Comparison of ENCODE assay signal across 8 cellular contexts in genomic region chr3:66938338-66938963, GRCh38. TPM values are rescaled to one million over a fixed set of nuclear protein-coding genes. Genes with fewer than 3 reads are reported as not detected.
DNase-seq lines count a peak whose midpoint lies in the region; ATAC-seq and TF ChIP-seq lines count a peak whose summit lies in the region.

No MANE protein-coding gene starts in this region.

- ATAC-seq in GM21367 (IDR thresholded peaks at IDR 0.05; ENCODE audit: unreplicated experiment), result peak; percentile 81

- intact Hi-C loops in OCI-LY7 (cut with micrococcal nuclease; ENCODE audit: unreplicated experiment), result loop anchor here (1.0 to 10.0 kb wide), 5 partner anchors 32 to 1939 kb away; no protein-coding TSS in a partner anchor

- peaks cover 41% of the 10 kb centered on the region for H3K4me1 Mint-ChIP-seq in brain

- H3K27ac Mint-ChIP-seq in brain, result peak overlapping the region in 2 of 5 experiments; percentile 13 to 16

- no peaks in the 10 kb centered on the region for H4K20me1 ChIP-seq in OCI-LY7 (ENCODE audit: insufficient read depth, low read length)

- TF ChIP-seq RAD21 in Ishikawa (IDR thresholded peaks at IDR 0.05; ENCODE audit: low read depth), result peak; percentile 77

- H3K9me3 Mint-ChIP-seq in brain, result peaks cover 0 to 8% (median 1%) of the 10 kb centered on the region in 5 experiments

- H3K9me3 ChIP-seq in OCI-LY7 (ENCODE audit: low read length), result no peaks in the 10 kb centered on the region

- TF ChIP-seq CTCF in OCI-LY7 (conservative IDR thresholded peaks at IDR 0.05; ENCODE audit: low read length) (peak; percentile 89), brain (conservative IDR thresholded peaks at IDR 0.05) (peak; percentile 76 to 82)

- POLR2A ChIA-PET in OCI-LY7 (lab: Charles Lee), result interaction anchor here (0.7 to 2.8 kb wide), 6 partner anchors 34 to 1896 kb away, joined by 3 to 13 read pairs (median 6); no protein-coding TSS in a partner anchor

- H3K36me3 ChIP-seq in OCI-LY7 (ENCODE audit: insufficient read depth, low read length), result no peaks in the 10 kb centered on the region

- H3K27ac ChIP-seq in OCI-LY7 (ENCODE audit: low read depth, low read length, poor library complexity, severe bottlenecking), result no peak overlapping the region

- no peak overlapping the region for H3K4me3 ChIP-seq in OCI-LY7 (ENCODE audit: low read depth, low read length, poor library complexity, severe bottlenecking)

- no peaks in the 10 kb centered on the region for H3K27me3 Mint-ChIP-seq in brain

- no peaks in the 10 kb centered on the region for H3K79me2 ChIP-seq in OCI-LY7 (ENCODE audit: insufficient read depth, low read depth, low read length)

- no peaks in the 10 kb centered on the region for H3K4me1 ChIP-seq in OCI-LY7 (ENCODE audit: insufficient read depth, low read length, poor library complexity, severe bottlenecking)

- H2AFZ ChIP-seq in OCI-LY7 (ENCODE audit: low read length), result no peak overlapping the region

- peak; percentile 1 for DNase-seq in DMS79 treated with DMSO at 0.1 percent for 48 hours (lab: John Stamatoyannopoulos, UW)
- no peak for DNase-seq in DMS79 (lab: John Stamatoyannopoulos, UW)
- DNase-seq in OCI-LY7 (ENCODE audit: low spot score), result peak; percentile 73
- peak; percentile 69 for DNase-seq in iPS-NIHi7 (ENCODE audit: extremely low spot score)
- peak; percentile 28 for DNase-seq in stimulated activated CD4-positive, alpha-beta T cell treated with anti-CD3 and anti-CD28 coated beads, Interleukin-4, amount 100 ng/mL, for 24 hours

- H3K4me3 Mint-ChIP-seq in brain, result peak overlapping the region in 2 of 5 experiments; percentile 2 to 22

- H3K4me2 ChIP-seq in OCI-LY7 (ENCODE audit: low read length), result no peak overlapping the region

- no peaks in the 10 kb centered on the region for H3K9me2 ChIP-seq in OCI-LY7 (ENCODE audit: insufficient read depth, low read length)

- no peak for TF ChIP-seq EP300 in Ishikawa (IDR thresholded peaks at IDR 0.05; ENCODE audit: borderline replicate concordance)

- BruUV-seq in OCI-LY7 (replicated peaks; lab: Mats Ljungman, UMichigan), result no TSS peak

- H3K36me3 Mint-ChIP-seq in brain, result no peaks in the 10 kb centered on the region

- CTCF ChIA-PET in OCI-LY7 (lab: Charles Lee; ENCODE audit: unreplicated experiment), result interaction anchor here (0.5 to 2.0 kb wide), 5 partner anchors 34 to 625 kb away, joined by 3 to 10 read pairs (median 4); no protein-coding TSS in a partner anchor

TF ChIP-seq in Ishikawa, 13 proteins besides CTCF, POLR2A, EP300 and RAD21:
- no peak for TF ChIP-seq REST (IDR thresholded peaks at IDR 0.05; ENCODE audit: low read depth)
- no peak for TF ChIP-seq TCF12 (IDR thresholded peaks at IDR 0.05; ENCODE audit: low read depth)
- no peak for TF ChIP-seq MAX (IDR thresholded peaks at IDR 0.05)
- TF ChIP-seq CREB1 (IDR thresholded peaks at IDR 0.05; ENCODE audit: low read depth), result no peak
- TF ChIP-seq NFIC (IDR thresholded peaks at IDR 0.05), result no peak

RNA-seq across cellular contexts. Expression of gene KBTBD8, which starts 59.7 kb away (rescaled TPM):
- total RNA-seq in OCI-LY7 (2014; rRNA removed; shearing (Covaris generic)), result 16.4 and 18.4 TPM in 2 replicates
- 24.8 and 26.3 TPM in 2 replicates for total RNA-seq in OCI-LY7 (2022)
- polyA plus RNA-seq in brain (ENCODE audit: insufficient read depth, low read depth, low replicate concordance), result 0.66 TPM
